In the genomic region with DNA sequence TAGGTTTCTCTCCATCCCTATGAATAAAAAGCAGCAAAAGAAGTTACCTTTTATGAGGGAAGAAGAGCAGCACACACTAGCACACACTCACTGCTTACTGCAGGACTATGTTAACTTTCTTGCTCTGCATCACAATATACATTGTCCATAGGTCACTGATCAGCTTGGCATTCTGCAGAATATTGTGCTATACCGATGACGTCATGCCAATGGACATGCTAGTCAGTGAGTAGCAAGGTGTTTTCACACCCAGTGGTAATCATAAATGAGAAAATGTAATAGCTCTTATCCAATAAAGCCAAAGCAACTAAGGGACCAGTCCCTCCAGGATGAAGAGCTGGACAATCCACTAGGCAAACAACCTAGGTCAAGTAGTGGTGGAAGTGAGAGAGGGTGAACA, we compare ENCODE assay signal across 23 cellular contexts.
"Had no signal": no experiment of that assay in that cellular context is flagged by ENCODE, and none has a peak within 500 bp of the region (broad histone marks: within the 10 kb centered on the region; RNA-seq: fewer than 3 reads in every experiment).

No MANE protein-coding gene starts in this region.

- H3K27ac ChIP-seq: lower lobe of right lung, ovary, right atrium auricular region, skin epidermis, stomach, testis, thyroid gland, transverse colon, vagina had no signal

- H3K4me1 ChIP-seq: lower lobe of right lung, right atrium auricular region, stomach, testis, thyroid gland, transverse colon, upper lobe of left lung, vagina had no signal

- H3K36me3 ChIP-seq: left lung, lower lobe of right lung, ovary, right atrium auricular region, stomach, thyroid gland, transverse colon, upper lobe of left lung, vagina had no signal

- DNase-seq: hypothalamus; immature natural killer cell; kidney; left colon; left lung; lower lobe of right lung; mammary epithelial cell; mesenchymal stem cell; naive thymus-derived CD8-positive, alpha-beta T cell; occipital lobe; ovary; stimulated activated CD4-positive, alpha-beta T cell treated with anti-CD3 and anti-CD28 coated beads, Interleukin-4, amount 100 ng/mL, for 4 hours; stimulated activated CD8-positive, alpha-beta memory T cell treated with anti-CD3 and anti-CD28 coated beads, Interleukin-4, amount 100 ng/mL, for 48 hours; stimulated activated naive B cell treated with anti-CD40 and anti-IgM and Interleukin-4, amounts not matched to agents 10 μg/mL and 1 μg/mL and 100 μg/mL, for 72 hours; stimulated activated naive CD8-positive, alpha-beta T cell treated with anti-CD3 and anti-CD28 coated beads, Interleukin-15, Interleukin-2, amounts not matched to agents 100 U/mL and 50 U/mL, for 24 hours; stomach; testis; thyroid gland; transverse colon; upper lobe of left lung had no signal

- H3K9me3 ChIP-seq: left lung, lower lobe of right lung, ovary, right atrium auricular region, stomach, testis, thyroid gland, transverse colon, upper lobe of left lung, vagina had no signal

- H3K27me3 ChIP-seq: left lung, ovary, right atrium auricular region, stomach, testis, thyroid gland, transverse colon, upper lobe of left lung, vagina had no signal

- H3K4me3 ChIP-seq: left lung, lower lobe of right lung, ovary, right atrium auricular region, skin epidermis, stomach, testis, thyroid gland, transverse colon, upper lobe of left lung, vagina had no signal
